8 cellular contexts compared by ENCODE assay signal in genomic region chr19:1260749-1261511, GRCh38. TPM values are rescaled to one million over a fixed set of nuclear protein-coding genes. Genes with fewer than 3 reads are reported as not detected.
DNase-seq lines count a peak whose midpoint lies in the region; ATAC-seq and TF ChIP-seq lines count a peak whose summit lies in the region.

No MANE protein-coding gene starts in this region.

- intact Hi-C loops in Panc1 (cut with micrococcal nuclease; ENCODE audit: unreplicated experiment) (no loop called here), esophagus muscularis mucosa (cut with DNase I) (no loop called here)

- no TSS peak for BruUV-seq in Panc1 (replicated peaks; lab: Mats Ljungman, UMichigan)

- no peak overlapping the region for H2AFZ ChIP-seq in Karpas-422 (ENCODE audit: low read length)

- no peaks in the 10 kb centered on the region for H3K79me2 ChIP-seq in Karpas-422 (ENCODE audit: low read length)

- POLR2A ChIA-PET in Panc1 (lab: Charles Lee) = interaction anchor here (0.6 kb wide), 2 partner anchors 31 to 194 kb away, joined by 3 to 13 read pairs; no protein-coding TSS in a partner anchor

- peak overlapping the region; percentile 94 for H3K4me2 ChIP-seq in Karpas-422 (ENCODE audit: low read depth, low read length, poor library complexity, severe bottlenecking)

- TF ChIP-seq EP300 in esophagus muscularis mucosa (IDR thresholded peaks at IDR 0.05) = no peak

- peak overlapping the region; percentile 92 for H3K27ac ChIP-seq in Karpas-422 (ENCODE audit: low read length)
- peak overlapping the region; percentile 95 for H3K27ac ChIP-seq in Panc1 (ENCODE audit: low read length)
- peak overlapping the region; percentile 99 to 100 (median 100) for H3K27ac ChIP-seq in esophagus muscularis mucosa (replicated peaks in 1 of 4)

- H3K4me1 ChIP-seq in Karpas-422 (ENCODE audit: low read length) (peaks cover 84% of the 10 kb centered on the region), Panc1 (ENCODE audit: control insufficient read depth, insufficient read depth, low read length) (peaks cover 67% of the 10 kb centered on the region), esophagus muscularis mucosa (peaks cover 81 to 90% (median 85%) of the 10 kb centered on the region in 4 donors)

- DNase-seq in DMS114 treated with DMSO at 0.1 percent for 48 hours (lab: John Stamatoyannopoulos, UW; ENCODE audit: unreplicated experiment) (peak; percentile 82), Karpas-422 (peak; percentile 98), Panc1 (ENCODE audit: low read depth, low spot score) (no peak), esophagus muscularis mucosa (ENCODE audit: extremely low spot score) (peak; percentile 99), myocyte (ENCODE audit: low read depth) (peak; percentile 94)
- peak; percentile 97 to 99 for DNase-seq in activated T-cell treated with anti-CD3 and anti-CD28 coated beads, Interleukin-2, amount 50 U/mL, for 48 hours
- peak; percentile 93 to 99 for DNase-seq in stimulated activated CD8-positive, alpha-beta memory T cell treated with anti-CD3 and anti-CD28 coated beads, Interleukin-7, amount 100 ng/mL, for 4 hours (ENCODE audit: low read depth in 2 of 2)

- TF ChIP-seq POLR2A in esophagus muscularis mucosa (IDR thresholded peaks at IDR 0.05; ENCODE audit: low read depth) = peak; percentile 47

- in situ Hi-C loops in Panc1 (cut with HindIII; ENCODE audit: low pct_unique_long_range_greater_than_20kb, low sequenced_read_pairs) = no loop called here

- H4K20me1 ChIP-seq in Karpas-422 (ENCODE audit: insufficient read depth, low read depth, low read length) = no peaks in the 10 kb centered on the region; the same call in 1 of the 2 replicates

- no peaks in the 10 kb centered on the region for H3K36me3 ChIP-seq in Karpas-422 (ENCODE audit: insufficient read depth, low read length)
- no peaks in the 10 kb centered on the region; the same call in 1 of the 2 replicates for H3K36me3 ChIP-seq in Panc1 (ENCODE audit: control insufficient read depth, insufficient read depth, low read length)
- peaks cover 12 to 25% (median 24%) of the 10 kb centered on the region in 4 donors for H3K36me3 ChIP-seq in esophagus muscularis mucosa

- H3K9me3 ChIP-seq in Karpas-422 (ENCODE audit: low read length) (no peaks in the 10 kb centered on the region), Panc1 (ENCODE audit: control insufficient read depth, insufficient read depth, low read depth, low read length) (no peaks in the 10 kb centered on the region), esophagus muscularis mucosa (no peaks in the 10 kb centered on the region)

- H3K4me3 ChIP-seq in Karpas-422 (ENCODE audit: low read length) (peak overlapping the region; percentile 79), Panc1 (ENCODE audit: low read depth in 2 of 2, low read length in 2 of 2) (peak overlapping the region; percentile 60 to 70), esophagus muscularis mucosa (peak overlapping the region; percentile 65 to 80 (median 72))

- WGBS in esophagus muscularis mucosa = 2% methylated on average over 40 of the region's 82 CpGs

- ATAC-seq in GM21717 (IDR thresholded peaks at IDR 0.05; ENCODE audit: unreplicated experiment) = peak; percentile 29
- peak; percentile 66 for ATAC-seq in Panc1

- CTCF ChIA-PET in Panc1 (lab: Charles Lee) = interaction anchor here (1.3 kb wide), 1 partner anchor 16 kb away, joined by 4 read pairs; no protein-coding TSS in a partner anchor

- H3K9ac ChIP-seq in Karpas-422 (ENCODE audit: low read length) = peak overlapping the region; percentile 84

- H3K27me3 ChIP-seq in Karpas-422 (ENCODE audit: low read length) (no peaks in the 10 kb centered on the region), Panc1 (ENCODE audit: control insufficient read depth, insufficient read depth, low read length) (no peaks in the 10 kb centered on the region), esophagus muscularis mucosa (peaks cover 0 to 3% (median 0%) of the 10 kb centered on the region in 4 donors)

- H3K9me2 ChIP-seq in Karpas-422 (replicated peaks; ENCODE audit: insufficient read depth, low read length) = no peaks in the 10 kb centered on the region

- TF ChIP-seq CTCF in Panc1 (IDR thresholded peaks at IDR 0.05) (no peak), esophagus muscularis mucosa (IDR thresholded peaks at IDR 0.05) (peak in 1 of 3 experiments; percentile 24)

RNA-seq across cellular contexts. Expression of gene CIRBP, which starts 8.2 kb away (rescaled TPM):
- total RNA-seq in Karpas-422 (2014; rRNA removed; shearing (Covaris generic); ENCODE audit: low replicate concordance) = 141 and 291 TPM in 2 replicates
- total RNA-seq in Panc1 (2021; ENCODE audit: unreplicated experiment) = 66.6 TPM
- polyA plus RNA-seq in Panc1 (2012; ENCODE audit: insufficient read length) = 101 TPM
- 100 to 1,000 TPM; 236 to 601 (median 429) TPM for total RNA-seq in esophagus muscularis mucosa
- 441 and 497 TPM in 2 replicates for total RNA-seq in myocyte
- 414 TPM for polyA plus RNA-seq in myocyte (2012)

RNA-seq across cellular contexts. Expression of gene MIDN, which starts 12.5 kb away (rescaled TPM):
- 21.4 and 40.5 TPM in 2 replicates for total RNA-seq in Karpas-422 (2014; rRNA removed; shearing (Covaris generic); ENCODE audit: low replicate concordance)
- total RNA-seq in Panc1 (2021; ENCODE audit: unreplicated experiment) (118 TPM), esophagus muscularis mucosa (10 to 100 TPM; 20.3 to 72.2 (median 31.8) TPM), myocyte (17.2 and 30.6 TPM in 2 replicates)
- polyA plus RNA-seq in Panc1 (2012; ENCODE audit: insufficient read length) = 76.9 TPM
- 31.9 TPM for polyA plus RNA-seq in myocyte (2012)

RNA-seq across cellular contexts. Expression of gene FAM174C, which starts 14.4 kb away (rescaled TPM):
- 32.7 and 68.1 TPM in 2 replicates for total RNA-seq in Karpas-422 (2014; rRNA removed; shearing (Covaris generic); ENCODE audit: low replicate concordance)
- total RNA-seq in Panc1 (2021; ENCODE audit: unreplicated experiment) (133 TPM), esophagus muscularis mucosa (10 to 100 TPM; 24.9 to 58.9 (median 43.6) TPM), myocyte (33.8 and 55.3 TPM in 2 replicates)
- 204 TPM for polyA plus RNA-seq in Panc1 (2012; ENCODE audit: insufficient read length)
- 66.6 TPM for polyA plus RNA-seq in myocyte (2012)

RNA-seq across cellular contexts. Expression of gene ATP5F1D, which starts 19.4 kb away (rescaled TPM):
- total RNA-seq in Karpas-422 (2014; rRNA removed; shearing (Covaris generic); ENCODE audit: low replicate concordance) = 64.3 and 110 TPM in 2 replicates
- total RNA-seq in Panc1 (2021; ENCODE audit: unreplicated experiment) (218 TPM), esophagus muscularis mucosa (100 to 1,000 TPM in 2 of 4 donors, 10 to 100 TPM in 2; 77.5 to 140 (median 109) TPM), myocyte (46.5 and 61.9 TPM in 2 replicates)
- polyA plus RNA-seq in Panc1 (2012; ENCODE audit: insufficient read length) = 365 TPM
- polyA plus RNA-seq in myocyte (2012) = 193 TPM

RNA-seq across cellular contexts. Expression of gene CBARP, which starts 23.1 kb away (rescaled TPM):
- total RNA-seq in Karpas-422 (2014; rRNA removed; shearing (Covaris generic); ENCODE audit: low replicate concordance) = 1.6 and 4.1 TPM in 2 replicates
- total RNA-seq in Panc1 (2021; ENCODE audit: unreplicated experiment) (14.5 TPM), esophagus muscularis mucosa (1 to 10 TPM in 1 of 4 donors, under 1 TPM in 2, not detected in 1; 0.58 to 1.0 (median 0.99) TPM), myocyte (4.0 and 4.8 TPM in 2 replicates)
- 16.4 TPM for polyA plus RNA-seq in Panc1 (2012; ENCODE audit: insufficient read length)
- polyA plus RNA-seq in myocyte (2012) = 3.2 TPM
